In the genomic region with DNA sequence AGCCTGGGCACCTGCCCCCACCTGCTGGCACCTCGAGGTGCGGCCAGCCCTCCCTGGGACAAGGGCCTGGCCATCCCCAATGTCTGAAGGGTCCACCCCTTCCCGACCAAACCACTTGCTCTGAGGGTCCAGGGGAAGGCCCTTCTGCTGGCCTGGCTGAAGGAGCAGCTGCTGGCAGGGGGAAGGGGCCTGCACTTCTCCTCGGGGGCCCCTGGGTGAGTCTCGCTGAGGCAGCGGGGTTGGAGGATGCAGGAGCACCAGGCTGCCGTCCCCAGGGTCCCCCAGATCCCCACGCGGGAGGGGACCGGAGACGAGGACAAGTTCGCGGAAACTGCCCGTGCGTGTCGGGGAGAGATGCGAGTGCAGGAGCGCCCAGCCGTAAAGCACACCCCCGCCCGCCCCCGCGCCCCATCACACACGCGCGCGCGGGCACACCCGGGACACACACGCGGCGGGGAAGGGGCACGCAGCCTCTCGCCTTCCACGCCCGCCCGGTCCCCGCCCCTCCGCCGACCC, we compare ENCODE assay signal across 7 cellular contexts. TPM values are rescaled to one million over a fixed set of nuclear protein-coding genes. Genes with fewer than 3 reads are reported as not detected.
DNase-seq lines count a peak whose midpoint lies in the region; ATAC-seq and TF ChIP-seq lines count a peak whose summit lies in the region.

No MANE protein-coding gene starts in this region.

- no peaks in the 10 kb centered on the region for H3K9me3 ChIP-seq in T-helper 17 cell (ENCODE audit: control insufficient read depth, low read length, poor library complexity, severe bottlenecking)
- H3K9me3 ChIP-seq in mesodermal cell (ENCODE audit: control insufficient read depth, low read length), result peaks cover under 1% of the 10 kb centered on the region
- H3K9me3 ChIP-seq in thoracic aorta, result no peaks in the 10 kb centered on the region

- no peaks in the 10 kb centered on the region for H3K36me3 Mint-ChIP-seq in T-helper 17 cell (ENCODE audit: low read depth)
- no peaks in the 10 kb centered on the region for H3K36me3 Mint-ChIP-seq in activated naive CD4-positive, alpha-beta T cell treated with anti-CD3 and anti-CD28 coated beads, Interleukin-2, amount 50 U/mL, for 72 hours

- ATAC-seq in T-helper 17 cell (peak; percentile 71), thoracic aorta (ENCODE audit: insufficient number of reproducible peaks, low FRiP score, low read depth) (no peak), foreskin keratinocyte (no peak)
- peak; percentile 52 to 57 for ATAC-seq in activated naive CD4-positive, alpha-beta T cell treated with anti-CD3 and anti-CD28 coated beads, Interleukin-2, amount 50 U/mL, for 72 hours

- H3K4me3 ChIP-seq in mesodermal cell (ENCODE audit: extremely low read depth, insufficient read depth, low read length, poor library complexity, severe bottlenecking), result peak overlapping the region; percentile 31
- peak overlapping the region; percentile 60 for H3K4me3 ChIP-seq in thoracic aorta

- no peaks in the 10 kb centered on the region for H3K36me3 ChIP-seq in mesodermal cell (ENCODE audit: control insufficient read depth, insufficient read depth, low read length)
- no peaks in the 10 kb centered on the region for H3K36me3 ChIP-seq in thoracic aorta

- H3K4me1 ChIP-seq in mesodermal cell (ENCODE audit: control insufficient read depth, insufficient read depth, low read length, poor library complexity, severe bottlenecking), result peaks cover 9% of the 10 kb centered on the region
- peaks cover 0 to 9% of the 10 kb centered on the region in 2 donors for H3K4me1 ChIP-seq in thoracic aorta (ENCODE audit: control insufficient read depth in 1 of 2, low read depth in 2 of 2)
- no peaks in the 10 kb centered on the region for H3K4me1 ChIP-seq in foreskin keratinocyte

- peak overlapping the region; percentile 74 for H3K4me3 Mint-ChIP-seq in T-helper 17 cell

- H3K27me3 ChIP-seq in thoracic aorta (replicated peaks; ENCODE audit: insufficient read depth), result no peaks in the 10 kb centered on the region
- peaks cover 55% of the 10 kb centered on the region for H3K27me3 ChIP-seq in foreskin keratinocyte

- peaks cover 0 to 3% of the 10 kb centered on the region in 2 donors for H3K9me3 Mint-ChIP-seq in activated naive CD4-positive, alpha-beta T cell treated with anti-CD3 and anti-CD28 coated beads, Interleukin-2, amount 50 U/mL, for 72 hours

- peak; percentile 23 to 54 (median 46) for DNase-seq in T-helper 17 cell
- DNase-seq in activated naive CD4-positive, alpha-beta T cell treated with anti-CD3 and anti-CD28 coated beads, Interleukin-2, amount 50 U/mL, for 72 hours (ENCODE audit: low spot score in 2 of 2), result no peak
- DNase-seq in thoracic aorta (ENCODE audit: low spot score), result no peak
- no peak for DNase-seq in GOT3 (lab: John Stamatoyannopoulos, UW)
- no peak for DNase-seq in HuH-7 (ENCODE audit: low spot score)
- no peak for DNase-seq in foreskin keratinocyte

- H3K27ac ChIP-seq in mesodermal cell (ENCODE audit: low read depth, low read length, severe bottlenecking), result no peak overlapping the region
- no peak overlapping the region for H3K27ac ChIP-seq in thoracic aorta
- H3K27ac ChIP-seq in foreskin keratinocyte, result no peak overlapping the region

- 11 to 17% methylated on average over 12 to 23 of the region's 40 CpGs for WGBS in mesodermal cell (ENCODE audit: insufficient coverage in 2 of 2), 2 experiments

- no peaks in the 10 kb centered on the region for H3K4me1 Mint-ChIP-seq in T-helper 17 cell

- TF ChIP-seq CTCF in thoracic aorta (IDR thresholded peaks at IDR 0.05), result no peak
- no peak for TF ChIP-seq CTCF in foreskin keratinocyte (conservative IDR thresholded peaks at IDR 0.05)

- peaks cover 8% of the 10 kb centered on the region for H3K27me3 Mint-ChIP-seq in T-helper 17 cell

- no peak overlapping the region for H3K27ac Mint-ChIP-seq in T-helper 17 cell
- no peak overlapping the region for H3K27ac Mint-ChIP-seq in activated naive CD4-positive, alpha-beta T cell treated with anti-CD3 and anti-CD28 coated beads, Interleukin-2, amount 50 U/mL, for 72 hours

RNA-seq across cellular contexts. Expression of gene CACNA1H, which starts 0.7 kb away (rescaled TPM):
- 1 to 10 TPM; 8.6 to 9.5 TPM for total RNA-seq in T-helper 17 cell
- total RNA-seq in activated naive CD4-positive, alpha-beta T cell treated with anti-CD3 and anti-CD28 coated beads, Interleukin-2, amount 50 U/mL, for 72 hours, result 1 to 10 TPM in 1 of 2 donors, under 1 TPM in 1; 0.68 to 1.7 TPM
- polyA plus RNA-seq in mesodermal cell (2013, experiment 1 of 2), result 16.4 TPM
- 11.9 TPM for polyA plus RNA-seq in mesodermal cell (2013, experiment 2 of 2)
- total RNA-seq in thoracic aorta, result 10 to 100 TPM; 14.7 to 33.0 TPM
- total RNA-seq in foreskin keratinocyte, result not detected in 2 replicates
- not detected in 2 replicates for polyA plus RNA-seq in foreskin keratinocyte

RNA-seq across cellular contexts. Expression of gene C1QTNF8, which starts 56.1 kb away (rescaled TPM):
- not detected for total RNA-seq in T-helper 17 cell
- not detected for total RNA-seq in activated naive CD4-positive, alpha-beta T cell treated with anti-CD3 and anti-CD28 coated beads, Interleukin-2, amount 50 U/mL, for 72 hours
- polyA plus RNA-seq in mesodermal cell (2013, experiment 1 of 2), result not detected
- not detected for polyA plus RNA-seq in mesodermal cell (2013, experiment 2 of 2)
- total RNA-seq in thoracic aorta, result 1 to 10 TPM; 4.3 to 7.0 TPM
- total RNA-seq in foreskin keratinocyte, result not detected in 2 replicates
- polyA plus RNA-seq in foreskin keratinocyte, result not detected in 2 replicates

Comparison
In these comparisons a context has a peak if more than half of its experiments do, and no peak if none do; other contexts are left out.
1. ATAC-seq: peak in T-helper 17 cell (single experiment) and activated naive CD4-positive, alpha-beta T cell treated with anti-CD3 and anti-CD28 coated beads, Interleukin-2, amount 50 U/mL, for 72 hours (2 of 2); none in thoracic aorta (single experiment) and foreskin keratinocyte (single experiment).
2. DNase-seq: peak in T-helper 17 cell (3 of 3); none in activated naive CD4-positive, alpha-beta T cell treated with anti-CD3 and anti-CD28 coated beads, Interleukin-2, amount 50 U/mL, for 72 hours (0 of 2), thoracic aorta (single experiment), GOT3 (single experiment), HuH-7 (single experiment) and foreskin keratinocyte (0 of 2).